ENCODE assay signal across 2 cellular contexts in genomic region chr10:97434055-97434454, GRCh38.
A peak's percentile ranks its signal among the peaks of the same experiment; 100 is the strongest.
TF ChIP-seq lines count a peak whose summit lies in the region.

No MANE protein-coding gene starts in this region.

TF ChIP-seq in A549, 52 proteins besides CTCF, POLR2A, EP300 and RAD21:
- TF ChIP-seq SREBF2 (IDR thresholded peaks at IDR 0.05): no peak
- TF ChIP-seq ZFP36 (IDR thresholded peaks at IDR 0.05; ENCODE audit: borderline replicate concordance, partially characterized antibody): no peak
- TF ChIP-seq NR3C1 (IDR thresholded peaks at IDR 0.05): no peak
- no peak for TF ChIP-seq RFX5 (IDR thresholded peaks at IDR 0.05)
- TF ChIP-seq RCOR1 (IDR thresholded peaks at IDR 0.05; ENCODE audit: low read depth, low read length): no peak

TF ChIP-seq in K562, 482 proteins besides CTCF, POLR2A, EP300 and RAD21:
- TF ChIP-seq ZNF133 (CRISPR knock-in tag; IDR thresholded peaks at IDR 0.05) (no peak), ESRRB (CRISPR knock-in tag; IDR thresholded peaks at IDR 0.05; ENCODE audit: borderline replicate concordance) (no peak), ZBTB9 (CRISPR knock-in tag; IDR thresholded peaks at IDR 0.05) (no peak), POLR2AphosphoS5 (IDR thresholded peaks at IDR 0.05; ENCODE audit: control insufficient read depth, insufficient read depth, low read depth, low read length) (peak; percentile 16; the same call in 1 of the 2 replicates), POLR2G (IDR thresholded peaks at IDR 0.05; ENCODE audit: low read depth, low read length) (peak; percentile 1; the same call in 1 of the 2 replicates), POLR2AphosphoS2 (IDR thresholded peaks at IDR 0.05; ENCODE audit: low read length) (0 out of 2 replicates have a peak, but pooled peaks have one; percentile 90)
TF ChIP-seq in K562: peak in this region for 3.
